18 cellular contexts compared by ENCODE assay signal in the genomic region with DNA sequence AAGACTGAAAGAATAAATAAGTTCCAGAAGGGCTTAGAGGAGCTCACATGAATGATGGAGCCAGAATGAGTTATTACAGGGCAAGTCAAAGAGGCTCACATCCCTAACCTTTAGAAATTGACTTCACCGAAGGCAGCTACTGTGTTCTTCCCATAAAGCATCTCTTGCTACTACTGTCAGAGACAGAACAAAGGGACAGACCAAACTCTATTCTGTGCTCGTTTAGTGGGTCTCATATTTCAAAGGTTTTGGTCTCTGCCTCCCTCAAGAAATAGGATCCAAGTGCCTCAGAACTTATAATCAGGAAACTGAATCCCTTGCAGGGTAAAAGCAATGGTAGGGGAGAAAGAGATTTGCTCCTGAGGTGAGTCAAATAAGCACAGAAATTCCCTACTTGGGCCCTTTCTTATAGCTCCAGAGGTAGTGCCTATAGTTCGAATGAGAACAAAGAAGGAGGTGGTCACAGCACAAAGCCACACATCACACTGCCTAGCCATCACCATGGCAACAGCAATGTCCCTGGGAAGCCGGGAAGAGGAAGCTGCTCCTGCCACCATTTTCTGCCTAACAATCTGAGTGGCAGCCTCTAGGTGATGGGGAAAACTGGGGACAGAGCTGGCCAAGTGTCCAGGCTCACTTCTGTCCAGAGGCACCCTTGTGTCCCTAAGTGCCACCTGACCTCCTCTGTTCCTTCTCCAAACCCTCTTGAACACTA.
DNase-seq lines count a peak whose midpoint lies in the region.
"Had no signal": no experiment of that assay in that cellular context is flagged by ENCODE, and none has a peak within 500 bp of the region (broad histone marks: within the 10 kb centered on the region; RNA-seq: fewer than 3 reads in every experiment).

No MANE protein-coding gene starts in this region.

- H3K9me3 ChIP-seq in HUES64 (ENCODE audit: insufficient read depth, low read depth, low read length) (peaks cover 4% of the 10 kb centered on the region; the same call in 1 of the 2 replicates), neuronal stem cell (replicated peaks in 1 of 2; ENCODE audit: control insufficient read depth in 2 of 2, insufficient read depth in 1 of 2, low read depth in 1 of 2, low read length in 2 of 2) (peaks cover 10 to 16% of the 10 kb centered on the region in 2 donors)
- H3K9me3 ChIP-seq: right lobe of liver had no signal

- peak overlapping the region; percentile 42; the same call in 1 of the 2 replicates for H3K9ac ChIP-seq in HUES64 (ENCODE audit: low read depth, low read length)
- H3K9ac ChIP-seq in neuronal stem cell (ENCODE audit: low read depth, low read length, poor library complexity), result no peak overlapping the region
- H3K9ac ChIP-seq: BLaER1, KMS-11 had no signal

- H3K18ac ChIP-seq in neuronal stem cell (ENCODE audit: low read length), result no peak overlapping the region

- no peak overlapping the region for H4K91ac ChIP-seq in neuronal stem cell (ENCODE audit: low read depth, low read length, poor library complexity)

- H3K36me3 ChIP-seq in HUES64 (ENCODE audit: insufficient read depth, low read length) (no peaks in the 10 kb centered on the region), neuronal stem cell (replicated peaks in 1 of 2; ENCODE audit: control insufficient read depth in 2 of 2, insufficient read depth in 2 of 2, low read length in 2 of 2) (no peaks in the 10 kb centered on the region)
- H3K36me3 ChIP-seq: BLaER1, left lung, Peyer's patch, right lobe of liver had no signal

- H3K4me3 ChIP-seq in HUES64 (ENCODE audit: low read length) (no peak overlapping the region), neuronal stem cell (ENCODE audit: low read length in 2 of 2) (no peak overlapping the region)
- H3K4me3 ChIP-seq: BLaER1, left lung, Peyer's patch, right lobe of liver had no signal

- H3K4me2 ChIP-seq in neuronal stem cell (ENCODE audit: insufficient read depth, low read length, poor library complexity, severe bottlenecking), result peak overlapping the region; percentile 23
- H3K4me2 ChIP-seq: BLaER1, KMS-11 had no signal

- no peak overlapping the region for H3K4ac ChIP-seq in neuronal stem cell (ENCODE audit: low read length)

- 47% methylated on average over 4 of the region's 4 CpGs for WGBS in HUES64
- no CpG with 5 or more reads among the region's 4 CpGs for WGBS in neuronal stem cell (ENCODE audit: extremely low coverage in 2 of 2, insufficient read length in 2 of 2, insufficient replicate concordance in 1 of 2), 2 donors

- no peaks in the 10 kb centered on the region for H3K79me1 ChIP-seq in neuronal stem cell (ENCODE audit: low read depth, low read length)

- H2BK120ac ChIP-seq in neuronal stem cell (ENCODE audit: low read depth, low read length), result no peak overlapping the region

- H3K27me3 ChIP-seq in HUES64 (ENCODE audit: insufficient read depth, low read length) (no peaks in the 10 kb centered on the region), neuronal stem cell (ENCODE audit: control insufficient read depth in 3 of 3, insufficient read depth in 3 of 3, low read depth in 1 of 3, low read length in 3 of 3) (no peaks in the 10 kb centered on the region)
- H3K27me3 ChIP-seq: BLaER1, left lung, Peyer's patch, right lobe of liver had no signal

- H2BK5ac ChIP-seq in neuronal stem cell (ENCODE audit: low read length), result no peak overlapping the region

- H2BK15ac ChIP-seq in neuronal stem cell (ENCODE audit: low read length), result no peak overlapping the region

- H3K14ac ChIP-seq in neuronal stem cell (ENCODE audit: low read length), result no peak overlapping the region

- peak overlapping the region; percentile 8 for H2AK5ac ChIP-seq in neuronal stem cell (ENCODE audit: low read depth, low read length)

- no peak overlapping the region for H4K8ac ChIP-seq in neuronal stem cell (ENCODE audit: low read depth, low read length)

- H3K27ac ChIP-seq in HUES64 (ENCODE audit: low read depth, low read length), result peak overlapping the region; percentile 25; the same call in 1 of the 2 replicates
- H3K27ac ChIP-seq in neuronal stem cell (replicated peaks; ENCODE audit: low read length), result peak overlapping the region; percentile 68
- H3K27ac ChIP-seq: BLaER1, KMS-11, left lung, Peyer's patch, right lobe of liver had no signal

- no peak overlapping the region for H3K23ac ChIP-seq in neuronal stem cell (ENCODE audit: low read depth, low read length, poor library complexity)

- H3K4me1 ChIP-seq in HUES64 (ENCODE audit: insufficient read depth, low read length), result peaks cover 10% of the 10 kb centered on the region
- peaks cover 12 to 16% of the 10 kb centered on the region in 2 donors for H3K4me1 ChIP-seq in neuronal stem cell (ENCODE audit: control insufficient read depth in 2 of 2, insufficient read depth in 1 of 2, low read depth in 1 of 2, low read length in 2 of 2)
- H3K4me1 ChIP-seq: BLaER1, left lung, Peyer's patch, right lobe of liver had no signal

- no peak overlapping the region for H2BK12ac ChIP-seq in neuronal stem cell (ENCODE audit: low read length)

- peak overlapping the region; percentile 79 for H2AFZ ChIP-seq in neuronal stem cell (ENCODE audit: low read length)

- DNase-seq in NCI-H2107 treated with DMSO at 0.1 percent for 48 hours (lab: John Stamatoyannopoulos, UW; ENCODE audit: unreplicated experiment) (peak; percentile 93), ecto neural progenitor cell (ENCODE audit: low spot score) (peak; percentile 60), neuronal stem cell (ENCODE audit: low spot score) (peak; percentile 60), GM19240 (ENCODE audit: insufficient read length, low spot score) (no peak)
- no peak for DNase-seq in stimulated activated CD4-positive, alpha-beta T cell treated with anti-CD3 and anti-CD28 coated beads, Interleukin-4, amount 100 ng/mL, for 4 hours
- DNase-seq in activated naive CD4-positive, alpha-beta T cell (lab: John Stamatoyannopoulos, UW), result no peak
- DNase-seq: activated CD4-positive, alpha-beta T cell treated with anti-CD3 and anti-CD28 coated beads for 1 hour; activated T-cell treated with anti-CD3 and anti-CD28 coated beads, Interleukin-2, amount 50 U/mL, for 1 hour; cerebellar nuclear complex; left lung; naive B cell; NCI-H226; Peyer's patch; right lobe of liver; stimulated activated CD4-positive, alpha-beta T cell treated with anti-CD3 and anti-CD28 coated beads, Interleukin-4, amount 100 ng/mL, for 1 hour had no signal

Comparison
In these comparisons a context has a peak if more than half of its experiments do, and no peak if none do; other contexts are left out.
1. DNase-seq: peak in NCI-H2107 treated with DMSO at 0.1 percent for 48 hours (single experiment), ecto neural progenitor cell (single experiment) and neuronal stem cell (single experiment); none in stimulated activated CD4-positive, alpha-beta T cell treated with anti-CD3 and anti-CD28 coated beads, Interleukin-4, amount 100 ng/mL, for 4 hours (0 of 2), GM19240 (single experiment) and activated naive CD4-positive, alpha-beta T cell (0 of 4).